Comparison of ENCODE assay signal across 1 cellular context in the genomic region with DNA sequence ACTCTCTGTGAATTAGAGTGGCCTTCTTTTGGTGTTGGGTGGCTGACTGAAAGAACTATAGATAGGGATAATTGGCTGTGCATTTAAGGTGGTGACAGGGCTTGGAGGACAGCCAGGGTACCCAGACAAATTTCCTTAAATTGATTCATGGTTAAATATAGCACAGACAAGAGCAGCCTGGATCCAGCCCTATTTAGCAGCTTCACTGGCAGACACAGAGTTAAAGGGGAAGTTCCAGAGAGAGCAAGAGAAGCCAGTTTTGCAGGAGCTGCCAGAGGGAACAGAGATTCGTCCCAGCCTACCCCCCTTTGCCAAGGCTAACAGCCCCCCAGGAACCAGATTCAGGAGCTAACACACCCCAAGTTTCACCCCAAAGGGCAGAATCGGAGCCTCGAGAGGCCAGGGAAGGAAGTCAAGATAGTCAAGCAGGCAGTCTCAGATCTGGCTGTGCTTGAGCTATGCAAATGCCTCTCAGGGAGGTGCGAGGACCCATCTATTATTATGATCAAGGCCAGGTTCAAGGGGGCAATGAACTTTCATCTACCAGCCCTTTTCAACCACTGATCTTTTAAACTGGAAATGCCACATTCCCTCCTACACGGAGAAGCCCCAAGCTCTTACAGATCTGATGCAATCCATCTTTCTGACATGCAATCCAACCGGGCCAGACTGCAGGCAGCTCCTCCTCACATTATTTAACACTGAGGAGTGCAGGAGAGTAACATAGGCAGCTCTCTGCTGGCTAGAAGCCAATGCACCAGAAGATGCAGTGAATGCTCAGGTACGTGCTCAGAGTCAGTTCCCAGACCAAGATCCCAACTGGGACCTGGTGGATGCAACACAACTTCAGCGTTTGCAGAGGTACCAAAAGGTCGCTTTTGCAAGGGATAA.
TF ChIP-seq lines count a peak whose summit lies in the region.

No MANE protein-coding gene starts in this region.

TF ChIP-seq in SK-N-SH, 30 proteins besides CTCF, POLR2A, EP300 and RAD21 (continued from another document):
- TF ChIP-seq RXRA (IDR thresholded peaks at IDR 0.05; ENCODE audit: borderline replicate concordance, low read depth): no peak
- no peak for TF ChIP-seq GATA2 (CRISPR knock-in tag; IDR thresholded peaks at IDR 0.05)
- no peak for TF ChIP-seq NRF1 (IDR thresholded peaks at IDR 0.05; ENCODE audit: low read depth, low read length)
- TF ChIP-seq, protein P1, sequence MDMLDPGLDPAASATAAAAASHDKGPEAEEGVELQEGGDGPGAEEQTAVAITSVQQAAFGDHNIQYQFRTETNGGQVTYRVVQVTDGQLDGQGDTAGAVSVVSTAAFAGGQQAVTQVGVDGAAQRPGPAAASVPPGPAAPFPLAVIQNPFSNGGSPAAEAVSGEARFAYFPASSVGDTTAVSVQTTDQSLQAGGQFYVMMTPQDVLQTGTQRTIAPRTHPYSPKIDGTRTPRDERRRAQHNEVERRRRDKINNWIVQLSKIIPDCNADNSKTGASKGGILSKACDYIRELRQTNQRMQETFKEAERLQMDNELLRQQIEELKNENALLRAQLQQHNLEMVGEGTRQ (IDR thresholded peaks at IDR 0.05; ENCODE audit: borderline replicate concordance, low read depth, low read length): no peak
- no peak for TF ChIP-seq FOXJ3 (CRISPR knock-in tag; IDR thresholded peaks at IDR 0.05)
- TF ChIP-seq YY1 (IDR thresholded peaks at IDR 0.05; ENCODE audit: low read depth): no peak
- no peak for TF ChIP-seq USF1 (IDR thresholded peaks at IDR 0.05; ENCODE audit: borderline replicate concordance, low read depth)
- no peak for TF ChIP-seq JUND (IDR thresholded peaks at IDR 0.05)
- TF ChIP-seq ELF1 (IDR thresholded peaks at IDR 0.05): no peak
